ENCODE assay signal across 8 cellular contexts in the genomic region with DNA sequence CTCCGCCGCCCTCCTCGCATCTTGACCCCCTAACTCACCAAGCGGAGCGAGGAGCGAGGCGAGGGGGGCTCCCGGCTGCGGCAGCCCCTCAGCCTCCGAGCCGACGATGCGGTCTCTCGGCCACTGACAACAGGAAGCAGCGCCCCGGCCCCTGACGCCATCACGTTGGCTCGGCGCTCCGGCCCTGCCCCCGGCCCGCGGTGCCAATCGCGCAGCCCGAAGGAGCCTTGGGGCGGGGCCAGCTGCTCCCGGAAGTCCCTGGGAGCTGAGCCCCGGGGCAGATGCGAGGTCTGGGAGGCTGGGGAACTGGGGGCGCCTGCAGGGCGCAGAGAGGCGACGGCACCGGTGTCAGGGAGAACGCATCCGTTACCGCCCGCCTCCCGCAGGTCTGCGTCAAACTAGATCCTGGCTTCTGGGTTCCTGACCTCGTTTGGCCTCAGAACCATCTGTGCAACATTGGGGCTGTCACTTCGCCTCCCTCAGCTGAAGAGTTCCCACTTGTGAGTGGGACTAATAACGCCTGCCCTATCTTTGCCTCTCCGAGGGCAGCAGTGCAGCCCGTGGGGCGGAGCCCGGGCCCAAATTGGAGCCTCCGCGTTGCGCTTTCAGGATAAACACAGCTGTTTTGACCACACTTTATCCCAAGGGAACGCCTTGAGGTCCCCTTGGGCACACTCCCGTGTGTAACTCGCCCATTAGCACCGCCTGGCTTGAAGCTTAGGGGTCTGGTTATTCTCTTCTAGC.
DNase-seq lines count a peak whose midpoint lies in the region; ATAC-seq, FAIRE-seq and TF ChIP-seq lines count a peak whose summit lies in the region.
"Not testable (repeated sequence)": the region's sequence is repeated elsewhere in the genome, so short reads cannot be mapped to it uniquely, and the experiment has no call there.

No MANE protein-coding gene starts in this region.

- peak; percentile 96 for ATAC-seq in GM18868 (IDR thresholded peaks at IDR 0.05; ENCODE audit: unreplicated experiment)
- peak; percentile 96 for ATAC-seq in HG03064 (IDR thresholded peaks at IDR 0.05; ENCODE audit: low read depth, unreplicated experiment)
- peak; percentile 91 for ATAC-seq in activated B cell treated with CpG ODN at 0.5 μM for 24 hours (ENCODE audit: low read depth)

- not testable (repeated sequence) for H3K9me3 Mint-ChIP-seq in activated B cell treated with CpG ODN at 0.5 μM for 24 hours

- not testable (repeated sequence) for FAIRE-seq in small intestine (lab: Jason Lieb, UNC)

- H3K79me2 ChIP-seq in ACC112 (ENCODE audit: control insufficient read depth, insufficient read depth, low read length, unreplicated experiment) = not testable (repeated sequence)

- CTCF ChIA-PET in activated B cell treated with CpG ODN at 0.5 μM for 24 hours (lab: Charles Lee) = not testable (repeated sequence)

- peaks cover 21% of the 10 kb centered on the region for H3K4me1 Mint-ChIP-seq in activated B cell treated with CpG ODN at 0.5 μM for 24 hours

- H3K27me3 Mint-ChIP-seq in activated B cell treated with CpG ODN at 0.5 μM for 24 hours = not testable (repeated sequence)

- WGBS in small intestine, 3 donors = 0% methylated on average over 28 to 54 of the region's 56 CpGs

- H3K4me3 ChIP-seq in ACC112 (ENCODE audit: low read depth, low read length) (peak overlapping the region; percentile 84), cardiac fibroblast (replicated peaks in 1 of 2; ENCODE audit: low read depth in 2 of 2, low read length in 2 of 2) (peak overlapping the region; percentile 61), small intestine (ENCODE audit: low read depth in 1 of 2, low read length in 2 of 2) (peak overlapping the region; percentile 67 to 74)

- peak overlapping the region; percentile 78 for H2AFZ ChIP-seq in ACC112 (ENCODE audit: low read length, unreplicated experiment)

- H3K36me3 ChIP-seq in ACC112 (ENCODE audit: insufficient read depth, low read length); small intestine (ENCODE audit: control insufficient read depth in 2 of 2, insufficient read depth in 2 of 2, low read length in 2 of 2): not testable (repeated sequence)

- DNase-seq in NCI-H2196 (lab: John Stamatoyannopoulos, UW; ENCODE audit: unreplicated experiment) = peak; percentile 71
- peak; percentile 82 for DNase-seq in activated B cell treated with CpG ODN at 0.5 μM for 24 hours
- peak; percentile 73 to 83 for DNase-seq in cardiac fibroblast (ENCODE audit: low read depth in 2 of 2)
- peak; percentile 68 for DNase-seq in inferior parietal cortex (ENCODE audit: extremely low spot score)
- DNase-seq in small intestine = peak; percentile 78

- intact Hi-C loops in activated B cell treated with CpG ODN at 0.5 μM for 24 hours (cut with micrococcal nuclease) = not testable (repeated sequence)

- H3K9me3 ChIP-seq in small intestine (ENCODE audit: control insufficient read depth, low read depth) = not testable (repeated sequence)

- not testable (repeated sequence) for H3K27ac ChIP-seq in ACC112 (ENCODE audit: low read depth, low read length)
- H3K27ac ChIP-seq in small intestine (ENCODE audit: low read depth in 1 of 2, low read length in 1 of 2) = peak overlapping the region; percentile 22 to 87

- not testable (repeated sequence) for H3K4me1 ChIP-seq in ACC112 (ENCODE audit: control insufficient read depth, insufficient read depth, low read length, unreplicated experiment); small intestine (ENCODE audit: control insufficient read depth in 2 of 2, insufficient read depth in 1 of 2, low read depth in 1 of 2, low read length in 1 of 2)

- TF ChIP-seq CTCF in activated B cell treated with CpG ODN at 0.5 μM for 24 hours (IDR thresholded peaks at IDR 0.05); cardiac fibroblast (IDR thresholded peaks at IDR 0.05; ENCODE audit: low read depth, low read length): not testable (repeated sequence)

- peak overlapping the region; percentile 96 for H3K27ac Mint-ChIP-seq in activated B cell treated with CpG ODN at 0.5 μM for 24 hours

- not testable (repeated sequence) for H3K27me3 ChIP-seq in ACC112 (ENCODE audit: insufficient read depth, low read length); small intestine (ENCODE audit: control insufficient read depth in 2 of 2, insufficient read depth in 2 of 2, low read length in 2 of 2)

- POLR2A ChIA-PET in activated B cell treated with CpG ODN at 0.5 μM for 24 hours (lab: Charles Lee) = interaction anchor here (0.6 to 1.8 kb wide), 9 partner anchors 56 to 418 kb away, joined by 3 to 7 read pairs (median 4); partner anchors contain the start of genes LRRC37A3 and POLG2

- H3K4me3 Mint-ChIP-seq in activated B cell treated with CpG ODN at 0.5 μM for 24 hours = peak overlapping the region; percentile 87

- H3K36me3 Mint-ChIP-seq in activated B cell treated with CpG ODN at 0.5 μM for 24 hours (ENCODE audit: low read depth) = not testable (repeated sequence)
